ENCODE assay signal across 1 cellular context in genomic region chr3:46607603-46608028, GRCh38.
TF ChIP-seq lines count a peak whose summit lies in the region.

No MANE protein-coding gene starts in this region.

TF ChIP-seq in WTC11, 78 proteins besides CTCF, POLR2A, EP300 and RAD21 (continued from another document):
- TF ChIP-seq AR (CRISPR knock-in tag; IDR thresholded peaks at IDR 0.05) (no peak), ZSCAN18 (CRISPR knock-in tag; IDR thresholded peaks at IDR 0.05) (no peak), ERG (CRISPR knock-in tag; IDR thresholded peaks at IDR 0.05) (no peak), ZMAT4 (CRISPR knock-in tag; IDR thresholded peaks at IDR 0.05) (no peak), PRDM15 (CRISPR knock-in tag; IDR thresholded peaks at IDR 0.05) (peak; percentile 63; the same call in 1 of the 2 replicates), JUN (CRISPR knock-in tag; IDR thresholded peaks at IDR 0.05) (no peak), TEAD4 (CRISPR knock-in tag; IDR thresholded peaks at IDR 0.05) (no peak)
TF ChIP-seq in WTC11: peak in this region for 2.
